8 cellular contexts compared by ENCODE assay signal in genomic region chr5:131164161-131164930, GRCh38. TPM values are rescaled to one million over a fixed set of nuclear protein-coding genes. Genes with fewer than 3 reads are reported as not detected.
DNase-seq lines count a peak whose midpoint lies in the region; ATAC-seq, FAIRE-seq and TF ChIP-seq lines count a peak whose summit lies in the region.

No MANE protein-coding gene starts in this region.

- peaks cover 9 to 21% of the 10 kb centered on the region in 2 donors for H3K36me3 ChIP-seq in kidney (ENCODE audit: control insufficient read depth in 1 of 2, insufficient read depth in 2 of 2, low read length in 2 of 2)

- H3K9me3 ChIP-seq in kidney (ENCODE audit: control insufficient read depth in 1 of 2, low read length in 2 of 2): no peaks in the 10 kb centered on the region

- peak overlapping the region; percentile 94 to 95 for H3K27ac ChIP-seq in kidney (ENCODE audit: low read depth in 2 of 2, low read length in 2 of 2)

- peak; percentile 74 for DNase-seq in NK-92 treated with Interleukin-12 subunit alpha and Interleukin-12 subunit beta, amount 100 ng/mL, for 24 hours (lab: John Stamatoyannopoulos, UW)
- DNase-seq in NK-92 (lab: John Stamatoyannopoulos, UW; ENCODE audit: unreplicated experiment) (no peak), NCI-H2107 treated with DMSO at 0.1 percent for 48 hours (lab: John Stamatoyannopoulos, UW; ENCODE audit: unreplicated experiment) (peak; percentile 33), kidney (peak; percentile 87)
- DNase-seq in central memory CD8-positive, alpha-beta T cell (ENCODE audit: low spot score in 2 of 2): peak; percentile 47 to 61
- DNase-seq in stimulated activated CD4-positive, alpha-beta T cell treated with anti-CD3 and anti-CD28 coated beads, Interleukin-15, amount 100 ng/mL, for 24 hours: peak; percentile 76

- peaks cover 35% of the 10 kb centered on the region for H3K4me1 Mint-ChIP-seq in central memory CD8-positive, alpha-beta T cell

- peak overlapping the region; percentile 90 for H3K4me3 Mint-ChIP-seq in central memory CD8-positive, alpha-beta T cell

- peak overlapping the region; percentile 93 to 97 for H3K4me3 ChIP-seq in kidney (ENCODE audit: low read length in 2 of 2)

- FAIRE-seq in kidney (lab: Jason Lieb, UNC): no peak

- intact Hi-C loops in kidney (cut with DNase I): no loop called here

- ATAC-seq in HG02885 (IDR thresholded peaks at IDR 0.05; ENCODE audit: poor library complexity, unreplicated experiment): peak; percentile 75
- peak; percentile 67 to 75 for ATAC-seq in activated CD4-positive, CD25-positive, alpha-beta regulatory T cell treated with anti-CD3 and anti-CD28 coated beads, Interleukin-2, amount 50 U/mL, for 24 hours
- ATAC-seq in central memory CD8-positive, alpha-beta T cell (replicated peaks; ENCODE audit: extremely low read depth, poor library complexity, severe bottlenecking): peak; percentile 69

- peak; percentile 12 for TF ChIP-seq CTCF in kidney (IDR thresholded peaks at IDR 0.05; ENCODE audit: borderline replicate concordance, extremely low read depth, insufficient read depth)

- H3K36me3 Mint-ChIP-seq in central memory CD8-positive, alpha-beta T cell (ENCODE audit: insufficient read depth): peaks cover 53% of the 10 kb centered on the region

- H3K4me1 ChIP-seq in kidney (ENCODE audit: control insufficient read depth in 1 of 2, insufficient read depth in 1 of 2, low read depth in 1 of 2, low read length in 2 of 2): peaks cover 0 to 4% of the 10 kb centered on the region in 2 donors

- no peaks in the 10 kb centered on the region for H3K9me3 Mint-ChIP-seq in central memory CD8-positive, alpha-beta T cell

- peak overlapping the region; percentile 80 for H3K27ac Mint-ChIP-seq in central memory CD8-positive, alpha-beta T cell (ENCODE audit: low read depth)

- H3K27me3 Mint-ChIP-seq in central memory CD8-positive, alpha-beta T cell: no peaks in the 10 kb centered on the region

- H3K9ac ChIP-seq in kidney (ENCODE audit: low read length in 2 of 2): peak overlapping the region; percentile 89 to 93

RNA-seq across cellular contexts. Expression of gene HINT1, which starts 0.7 kb away (rescaled TPM):
- 220 TPM for total RNA-seq in kidney
- polyA plus RNA-seq in kidney (ENCODE audit: insufficient read depth, low read depth, low replicate concordance): 583 TPM

RNA-seq across cellular contexts. Expression of gene LYRM7, which starts 6.4 kb away (rescaled TPM):
- 7.2 TPM for total RNA-seq in kidney
- 5.4 TPM for polyA plus RNA-seq in kidney (ENCODE audit: insufficient read depth, low read depth, low replicate concordance)
